Comparison of ENCODE assay signal across 8 cellular contexts in genomic region chr1:54406339-54407181, GRCh38. TPM values are rescaled to one million over a fixed set of nuclear protein-coding genes. Genes with fewer than 3 reads are reported as not detected.
DNase-seq lines count a peak whose midpoint lies in the region; ATAC-seq and TF ChIP-seq lines count a peak whose summit lies in the region.

Gene SSBP3, minus strand, starts transcription at chr1:54406394.

- TF ChIP-seq CTCF in CD14-positive monocyte (IDR thresholded peaks at IDR 0.05) = peak; percentile 7

- peak within 1 kb of the TSS; percentile 86 to 92 for H3K4me3 Mint-ChIP-seq in CD14-positive monocyte

- H3K4me1 Mint-ChIP-seq in CD14-positive monocyte = peaks cover 51% of the 10 kb centered on the region

- peak; percentile 86 for ATAC-seq in GM19397 (IDR thresholded peaks at IDR 0.05; ENCODE audit: unreplicated experiment)

- H3K27ac Mint-ChIP-seq in CD14-positive monocyte = peak within 1 kb of the TSS; percentile 87 to 93 (median 90)

- intact Hi-C loops in CD14-positive monocyte (cut with micrococcal nuclease) = loop anchor here (1.0 to 10.0 kb wide), 6 partner anchors 82 to 459 kb away; partner anchors contain the start of genes PARS2 (in 2 of the 2), IFT25 (in 1 of the 2), LRRC42 (in 1 of the 2) and TCEANC2 (in 1 of the 2)

- DNase-seq in CD14-positive monocyte (ENCODE audit: low spot score) (peak; percentile 84), HK-2 (ENCODE audit: unreplicated experiment) (peak; percentile 94), NCI-H82 treated with DMSO at 0.1 percent for 48 hours (lab: John Stamatoyannopoulos, UW; ENCODE audit: unreplicated experiment) (peak; percentile 65), medulla oblongata (ENCODE audit: extremely low spot score) (peak; percentile 95)
- peak; percentile 77 to 88 for DNase-seq in activated CD8-positive, alpha-beta memory T cell treated with anti-CD3 and anti-CD28 coated beads for 1 hour (ENCODE audit: extremely low read depth in 1 of 2, low read depth in 1 of 2)
- DNase-seq in effector CD4-positive, alpha-beta T cell = peak; percentile 87
- DNase-seq in stimulated activated CD8-positive, alpha-beta memory T cell treated with anti-CD3 and anti-CD28 coated beads, Interleukin-12 subunit alpha, Interleukin-12 subunit beta, amount 100 ng/mL, for 1 hour (ENCODE audit: low read depth) = peak; percentile 80

- H3K27me3 Mint-ChIP-seq in CD14-positive monocyte (ENCODE audit: low read depth in 3 of 3) = peaks cover 8 to 13% (median 11%) of the 10 kb centered on the region in 3 donors

- peaks cover 22 to 28% of the 10 kb centered on the region in 2 donors for H3K36me3 Mint-ChIP-seq in CD14-positive monocyte

- H3K9me3 Mint-ChIP-seq in CD14-positive monocyte = peaks cover 0 to 2% (median 0%) of the 10 kb centered on the region in 7 donors

RNA-seq across cellular contexts. Expression of gene SSBP3, which starts in this region (rescaled TPM):
- 1 to 10 TPM; 4.1 to 4.3 TPM for polyA plus RNA-seq in CD14-positive monocyte

Comparison
In these comparisons a context has a peak if more than half of its experiments do, and no peak if none do; other contexts are left out.
1. Peak in every context shown above with its lines: DNase-seq and ATAC-seq.